19 cellular contexts compared by ENCODE assay signal in the genomic region with DNA sequence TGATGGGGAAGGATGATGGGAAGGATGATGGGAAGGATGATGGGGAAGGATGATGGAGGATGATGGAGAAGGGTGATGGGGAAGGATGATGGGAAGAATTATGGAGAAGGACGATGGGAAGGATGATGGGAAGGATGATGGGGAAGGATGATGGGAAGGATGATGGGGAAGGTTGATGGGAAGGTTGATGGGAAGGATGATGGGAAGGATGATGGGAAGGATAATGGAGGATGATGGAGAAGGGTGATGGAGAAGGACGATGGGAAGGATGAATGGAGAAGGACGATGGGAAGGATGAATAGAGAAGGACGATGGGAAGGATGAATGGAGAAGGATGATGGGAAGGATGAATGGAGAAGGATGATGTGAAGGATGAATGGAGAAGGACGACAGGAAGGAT. TPM values are rescaled to one million over a fixed set of nuclear protein-coding genes. Genes with fewer than 3 reads are reported as not detected.
"Had no signal": no experiment of that assay in that cellular context is flagged by ENCODE, and none has a peak within 500 bp of the region (broad histone marks: within the 10 kb centered on the region; RNA-seq: fewer than 3 reads in every experiment).

No MANE protein-coding gene starts in this region.

- DNase-seq: body of pancreas; foreskin fibroblast; glutamatergic neuron; hypothalamus; left lung; midbrain; stimulated activated CD4-positive, alpha-beta T cell treated with anti-CD3 and anti-CD28 coated beads, Interleukin-2, amount 100 ng/mL, for 24 hours; stimulated activated naive CD8-positive, alpha-beta T cell treated with anti-CD3 and anti-CD28 coated beads, Interleukin-15, amount 100 ng/mL, for 72 hours; trophoblast cell had no signal

- H3K27ac ChIP-seq: body of pancreas, epithelial cell of prostate, left lung, neural progenitor cell, prostate gland, right atrium auricular region, SJSA1, suprapubic skin had no signal

- H3K27me3 Mint-ChIP-seq: stimulated activated naive CD8-positive, alpha-beta T cell treated with anti-CD3 and anti-CD28 coated beads, Interleukin-15, amount 100 ng/mL, for 72 hours had no signal

- H3K4me3 ChIP-seq: body of pancreas, left lung, neural progenitor cell, prostate gland, right atrium auricular region, SJSA1, suprapubic skin had no signal

- H3K4me1 ChIP-seq: body of pancreas, left lung, neural progenitor cell, prostate gland, right atrium auricular region, SJSA1, suprapubic skin had no signal

- H3K36me3 ChIP-seq: left lung, neural progenitor cell, prostate gland, right atrium auricular region, SJSA1, suprapubic skin had no signal

- H3K27ac Mint-ChIP-seq: activated naive CD4-positive, alpha-beta T cell treated with anti-CD3 and anti-CD28 coated beads, Interleukin-2, amount 50 U/mL, for 72 hours; neural progenitor cell had no signal

- ATAC-seq: activated naive CD4-positive, alpha-beta T cell treated with anti-CD3 and anti-CD28 coated beads, Interleukin-2, amount 50 U/mL, for 72 hours; body of pancreas; left lung; stimulated activated naive CD8-positive, alpha-beta T cell treated with anti-CD3 and anti-CD28 coated beads, Interleukin-15, amount 100 ng/mL, for 72 hours had no signal

- H3K4me3 Mint-ChIP-seq: neural progenitor cell; stimulated activated naive CD8-positive, alpha-beta T cell treated with anti-CD3 and anti-CD28 coated beads, Interleukin-15, amount 100 ng/mL, for 72 hours had no signal

- H3K36me3 Mint-ChIP-seq: neural progenitor cell had no signal

- H3K9me3 ChIP-seq: body of pancreas, prostate gland, right atrium auricular region, suprapubic skin had no signal

RNA-seq across cellular contexts. Expression of a gene that starts 13.5 kb away (rescaled TPM):
- total RNA-seq: activated CD8-positive, alpha-beta memory T cell treated with anti-CD3 and anti-CD28 coated beads for 36 hours; kidney epithelial cell; osteoblast had no signal
